9 cellular contexts compared by ENCODE assay signal in the genomic region with DNA sequence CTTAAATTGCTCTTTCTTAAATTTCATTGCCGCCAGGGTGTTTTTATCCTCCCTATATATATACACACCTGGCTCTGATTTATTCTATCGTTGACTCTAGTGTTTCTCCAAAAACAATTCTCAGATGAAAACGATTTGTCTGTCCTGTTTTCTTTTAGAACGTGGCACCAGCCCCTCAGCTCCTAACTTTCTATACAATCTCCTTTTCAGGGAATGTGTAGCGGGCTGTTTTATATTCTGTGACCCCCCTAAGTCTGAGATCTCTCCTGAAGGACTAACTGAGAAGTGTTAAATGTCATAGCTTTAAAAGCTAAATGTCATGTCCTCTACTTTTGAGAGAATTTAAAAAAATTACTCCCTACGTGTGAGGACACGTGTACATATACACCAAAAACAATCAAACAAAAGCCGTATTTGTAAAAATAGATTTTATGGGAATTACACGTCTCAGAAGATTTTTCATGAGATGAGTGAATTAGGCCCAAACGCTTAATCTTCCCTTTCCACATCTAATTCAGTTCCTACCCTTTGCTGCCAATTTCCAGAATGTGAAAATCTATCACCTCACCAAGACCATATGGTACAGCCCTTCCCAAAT. TPM values are rescaled to one million over a fixed set of nuclear protein-coding genes. Genes with fewer than 3 reads are reported as not detected.
DNase-seq lines count a peak whose midpoint lies in the region; ATAC-seq and TF ChIP-seq lines count a peak whose summit lies in the region.
"Had no signal": no experiment of that assay in that cellular context is flagged by ENCODE, and none has a peak within 500 bp of the region (broad histone marks: within the 10 kb centered on the region; RNA-seq: fewer than 3 reads in every experiment).

No MANE protein-coding gene starts in this region.

- H3K27ac ChIP-seq in trophoblast cell (ENCODE audit: low read depth, low read length) (no peak overlapping the region), adrenal gland (no peak overlapping the region)

- H3K14ac ChIP-seq in trophoblast cell (ENCODE audit: low read length): no peak overlapping the region

- no peak overlapping the region for H3K23ac ChIP-seq in trophoblast cell (ENCODE audit: low read length)

- no peaks in the 10 kb centered on the region for H3K27me3 ChIP-seq in Caco-2 (replicated peaks; ENCODE audit: control insufficient read depth, insufficient read depth, low read length)
- H3K27me3 ChIP-seq in trophoblast cell (ENCODE audit: insufficient read depth, low read length): no peaks in the 10 kb centered on the region
- H3K27me3 ChIP-seq in adrenal gland: no peaks in the 10 kb centered on the region

- CTCF ChIA-PET in Caco-2 (lab: Charles Lee): no interaction called here

- ATAC-seq in HG02852 (IDR thresholded peaks at IDR 0.05; ENCODE audit: unreplicated experiment): no peak

- H3K18ac ChIP-seq in trophoblast cell (ENCODE audit: low read length): no peak overlapping the region

- H2BK120ac ChIP-seq in trophoblast cell (ENCODE audit: insufficient read depth, low read length, poor library complexity): peak overlapping the region; percentile 96

- H4K12ac ChIP-seq in trophoblast cell (ENCODE audit: low read depth, low read length): no peak overlapping the region

- no TSS peak for BruUV-seq in Caco-2 (replicated peaks; lab: Mats Ljungman, UMichigan)

- intact Hi-C loops in Caco-2 (cut with micrococcal nuclease; ENCODE audit: unreplicated experiment) (loop anchor here (2.0 to 5.0 kb wide), 3 partner anchors 37 to 231 kb away; no protein-coding TSS in a partner anchor), adrenal gland (cut with DNase I) (no loop called here)

- POLR2A ChIA-PET in Caco-2 (lab: Charles Lee): no interaction called here

- H2BK5ac ChIP-seq in trophoblast cell (ENCODE audit: low read depth, low read length, poor library complexity): peak overlapping the region; percentile 73

- H3K36me3 Mint-ChIP-seq in Caco-2 (ENCODE audit: insufficient read depth, unreplicated experiment): no peaks in the 10 kb centered on the region

- H3K4me1 ChIP-seq in Caco-2 (0 out of 2 replicates have a peak, but pooled peaks cover 7% of the 10 kb centered on the region), trophoblast cell (ENCODE audit: control insufficient read depth in 1 of 2, insufficient read depth in 2 of 2, low read length in 2 of 2) (peaks cover 0 to 11% of the 10 kb centered on the region in 2 experiments), adrenal gland (replicated peaks in 1 of 2) (peaks cover 6 to 7% of the 10 kb centered on the region in 2 donors)

- H3K27ac Mint-ChIP-seq in Caco-2 (ENCODE audit: unreplicated experiment): peak overlapping the region; percentile 51
- H3K27ac Mint-ChIP-seq: T-helper 1 cell treated with Interleukin-12 subunit alpha and Interleukin-12 subunit beta and Interleukin-4 antibody, amounts not matched to agents 30 μg/mL and 1 μg/mL, for 36 hours had no signal

- H3K27me3 Mint-ChIP-seq in Caco-2 (ENCODE audit: insufficient read depth, unreplicated experiment): peaks cover 23% of the 10 kb centered on the region

- peaks cover 13% of the 10 kb centered on the region for H3K4me1 Mint-ChIP-seq in Caco-2 (ENCODE audit: low read depth, unreplicated experiment)

- peak overlapping the region; percentile 63 for H3K4me2 ChIP-seq in trophoblast cell (ENCODE audit: low read length)

- peak overlapping the region; percentile 93 for H2BK12ac ChIP-seq in trophoblast cell (ENCODE audit: low read length)

- peak overlapping the region; percentile 38 for H2AFZ ChIP-seq in trophoblast cell (ENCODE audit: insufficient read depth, low read length, poor library complexity)

- H3K79me1 ChIP-seq in trophoblast cell (ENCODE audit: low read length): peaks cover 20% of the 10 kb centered on the region

- H3K9me3 ChIP-seq in Caco-2 (no peaks in the 10 kb centered on the region), trophoblast cell (ENCODE audit: insufficient read depth, low read depth, low read length) (no peaks in the 10 kb centered on the region), adrenal gland (replicated peaks in 1 of 3) (no peaks in the 10 kb centered on the region)

- no peaks in the 10 kb centered on the region for H3K9me3 Mint-ChIP-seq in Caco-2 (ENCODE audit: unreplicated experiment)
- H3K9me3 Mint-ChIP-seq: T-helper 1 cell treated with Interleukin-12 subunit alpha and Interleukin-12 subunit beta and Interleukin-4 antibody, amounts not matched to agents 30 μg/mL and 1 μg/mL, for 36 hours had no signal

- H3K4ac ChIP-seq in trophoblast cell (ENCODE audit: low read depth, low read length): no peak overlapping the region

- DNase-seq in Caco-2 (no peak), foreskin fibroblast (no peak), trophoblast cell (no peak), adrenal gland (no peak), germinal center (ENCODE audit: low spot score) (no peak)
- no peak for DNase-seq in stimulated activated naive CD4-positive, alpha-beta T cell treated with Interleukin-2 at 50 U/mL for 16 hours (lab: John Stamatoyannopoulos, UW)

- TF ChIP-seq CTCF in Caco-2 (IDR thresholded peaks at IDR 0.05; ENCODE audit: insufficient read depth in 1 of 2, low read depth in 1 of 2, low read length in 1 of 2, severe bottlenecking in 1 of 2, unreplicated experiment in 1 of 2) (no peak), WI38 (IDR thresholded peaks at IDR 0.05; ENCODE audit: low read depth, low read length) (no peak), foreskin fibroblast (IDR thresholded peaks at IDR 0.05; ENCODE audit: low read depth, low read length) (no peak), adrenal gland (IDR thresholded peaks at IDR 0.05) (no peak)

- H4K91ac ChIP-seq in trophoblast cell (ENCODE audit: low read depth, low read length): peak overlapping the region; percentile 85

- H4K8ac ChIP-seq in trophoblast cell (ENCODE audit: low read depth, low read length): peak overlapping the region; percentile 76

- H3K9ac ChIP-seq in trophoblast cell (ENCODE audit: low read length): no peak overlapping the region

- TF ChIP-seq POLR2A in adrenal gland (IDR thresholded peaks at IDR 0.05): no peak

- peak overlapping the region; percentile 91 for H3K4me3 Mint-ChIP-seq in Caco-2 (ENCODE audit: unreplicated experiment)
- H3K4me3 Mint-ChIP-seq: T-helper 1 cell treated with Interleukin-12 subunit alpha and Interleukin-12 subunit beta and Interleukin-4 antibody, amounts not matched to agents 30 μg/mL and 1 μg/mL, for 36 hours had no signal

- peak overlapping the region; percentile 62 for H3K4me3 ChIP-seq in Caco-2 (ENCODE audit: low read depth, low read length)
- H3K4me3 ChIP-seq in WI38 (ENCODE audit: low read depth, low read length): peak overlapping the region; percentile 85
- peak overlapping the region; percentile 35 to 70 for H3K4me3 ChIP-seq in foreskin fibroblast (ENCODE audit: low read depth in 1 of 2, low read length in 2 of 2)
- H3K4me3 ChIP-seq in trophoblast cell (ENCODE audit: low read depth, low read length): no peak overlapping the region
- H3K4me3 ChIP-seq in adrenal gland: peak overlapping the region in 2 of 4 donors; percentile 43 to 90

- H3K36me3 ChIP-seq in Caco-2 (ENCODE audit: control insufficient read depth, insufficient read depth, low read length) (no peaks in the 10 kb centered on the region), trophoblast cell (ENCODE audit: control insufficient read depth in 1 of 2, insufficient read depth in 2 of 2, low read length in 2 of 2) (no peaks in the 10 kb centered on the region), adrenal gland (replicated peaks in 1 of 2) (no peaks in the 10 kb centered on the region)

- H3K79me2 ChIP-seq in trophoblast cell (ENCODE audit: control insufficient read depth, insufficient read depth, low read length, poor library complexity): peaks cover 15% of the 10 kb centered on the region

- WGBS in trophoblast cell (ENCODE audit: extremely low coverage, insufficient coverage, insufficient read length): no CpG with 5 or more reads among the region's 10 CpGs
- WGBS in adrenal gland, 4 donors: 40 to 46% (median 44%) methylated on average over 10 of the region's 10 CpGs

- H2AK5ac ChIP-seq in trophoblast cell (ENCODE audit: low read length): no peak overlapping the region

RNA-seq across cellular contexts. Expression of a gene that starts 0.8 kb away (rescaled TPM):
- total RNA-seq in Caco-2 (2022) (3.2 and 3.3 TPM in 2 replicates), adrenal gland (1 to 10 TPM; 3.0 to 6.7 (median 4.3) TPM)
- polyA plus RNA-seq in trophoblast cell (2013): 26.9 and 27.7 TPM in 2 replicates
- polyA plus RNA-seq in adrenal gland: 1 to 10 TPM; 1.5 to 2.7 (median 1.9) TPM
